1 cellular context compared by ENCODE assay signal in genomic region chr1:37514350-37515184, GRCh38.
TF ChIP-seq lines count a peak whose summit lies in the region.

Gene MEAF6, minus strand, starts transcription at chr1:37514766. Its CDS starts 20 bp downstream, at chr1:37514746.

TF ChIP-seq in WTC11, 78 proteins besides CTCF, POLR2A, EP300 and RAD21 (continued from another document):
- peak; percentile 68; the same call in 1 of the 2 replicates for TF ChIP-seq IRF1 (CRISPR knock-in tag; IDR thresholded peaks at IDR 0.05)
- TF ChIP-seq NFATC4 (CRISPR knock-in tag; IDR thresholded peaks at IDR 0.05), result no peak
- TF ChIP-seq TEAD4 (CRISPR knock-in tag; IDR thresholded peaks at IDR 0.05), result no peak
- no peak for TF ChIP-seq ZNF396 (CRISPR knock-in tag; IDR thresholded peaks at IDR 0.05; ENCODE audit: borderline replicate concordance)
- no peak for TF ChIP-seq ZNF532 (CRISPR knock-in tag; IDR thresholded peaks at IDR 0.05; ENCODE audit: borderline replicate concordance)
- TF ChIP-seq E2F1 (CRISPR knock-in tag; IDR thresholded peaks at IDR 0.05), result no peak
- no peak for TF ChIP-seq EMX1 (CRISPR knock-in tag; IDR thresholded peaks at IDR 0.05)
- no peak for TF ChIP-seq ZNF219 (CRISPR knock-in tag; IDR thresholded peaks at IDR 0.05; ENCODE audit: borderline replicate concordance)
- no peak for TF ChIP-seq SMAD3 (CRISPR knock-in tag; IDR thresholded peaks at IDR 0.05; ENCODE audit: borderline replicate concordance)
- TF ChIP-seq NFYB (CRISPR knock-in tag; conservative IDR thresholded peaks at IDR 0.05; ENCODE audit: low read depth), result no peak
- TF ChIP-seq AFF4 (CRISPR knock-in tag; IDR thresholded peaks at IDR 0.05; ENCODE audit: borderline replicate concordance), result no peak
- TF ChIP-seq FOXJ3 (CRISPR knock-in tag; IDR thresholded peaks at IDR 0.05; ENCODE audit: borderline replicate concordance), result no peak
- TF ChIP-seq HMGXB4 (CRISPR knock-in tag; IDR thresholded peaks at IDR 0.05), result peak; percentile 87; the same call in 1 of the 2 replicates
- no peak for TF ChIP-seq PRRX2 (CRISPR knock-in tag; IDR thresholded peaks at IDR 0.05)
- TF ChIP-seq ZNF263 (CRISPR knock-in tag; IDR thresholded peaks at IDR 0.05; ENCODE audit: low read depth), result 0 out of 2 replicates have a peak, but pooled peaks have one; percentile 23
- TF ChIP-seq RORB (CRISPR knock-in tag; IDR thresholded peaks at IDR 0.05), result no peak
- TF ChIP-seq MAX (CRISPR knock-in tag; IDR thresholded peaks at IDR 0.05), result peak; percentile 88
- TF ChIP-seq MYBL2 (CRISPR knock-in tag; IDR thresholded peaks at IDR 0.05), result no peak
- no peak for TF ChIP-seq TCF7 (CRISPR knock-in tag; IDR thresholded peaks at IDR 0.05; ENCODE audit: low read depth)
- no peak for TF ChIP-seq OVOL2 (CRISPR knock-in tag; IDR thresholded peaks at IDR 0.05; ENCODE audit: borderline replicate concordance)
- no peak for TF ChIP-seq MXD4 (CRISPR knock-in tag; IDR thresholded peaks at IDR 0.05; ENCODE audit: borderline replicate concordance)
- TF ChIP-seq CDX4 (CRISPR knock-in tag; IDR thresholded peaks at IDR 0.05; ENCODE audit: borderline replicate concordance), result no peak
- no peak for TF ChIP-seq ZNF671 (CRISPR knock-in tag; IDR thresholded peaks at IDR 0.05)
- TF ChIP-seq ERG (CRISPR knock-in tag; IDR thresholded peaks at IDR 0.05), result no peak
- no peak for TF ChIP-seq ZNF138 (CRISPR knock-in tag; conservative IDR thresholded peaks at IDR 0.05)
- no peak for TF ChIP-seq HMGA2 (CRISPR knock-in tag; IDR thresholded peaks at IDR 0.05)
- TF ChIP-seq CBFB (CRISPR knock-in tag; IDR thresholded peaks at IDR 0.05; ENCODE audit: low read depth), result no peak
- TF ChIP-seq JAZF1 (CRISPR knock-in tag; IDR thresholded peaks at IDR 0.05), result no peak
- TF ChIP-seq ZSCAN18 (CRISPR knock-in tag; IDR thresholded peaks at IDR 0.05), result no peak
- TF ChIP-seq E2F5 (CRISPR knock-in tag; IDR thresholded peaks at IDR 0.05), result peak; percentile 91
- TF ChIP-seq ATF1 (CRISPR knock-in tag; IDR thresholded peaks at IDR 0.05), result no peak; the same call in 1 of the 2 replicates
- TF ChIP-seq JUN (CRISPR knock-in tag; IDR thresholded peaks at IDR 0.05), result no peak
- TF ChIP-seq ZMAT4 (CRISPR knock-in tag; IDR thresholded peaks at IDR 0.05), result no peak
- no peak for TF ChIP-seq STAT6 (CRISPR knock-in tag; conservative IDR thresholded peaks at IDR 0.05; ENCODE audit: low read depth)
- no peak for TF ChIP-seq ATF2 (CRISPR knock-in tag; IDR thresholded peaks at IDR 0.05; ENCODE audit: borderline replicate concordance, low read depth)
- TF ChIP-seq FOXP1 (CRISPR knock-in tag; IDR thresholded peaks at IDR 0.05; ENCODE audit: borderline replicate concordance), result peak; percentile 81; the same call in 1 of the 2 replicates
